Comparison of ENCODE assay signal across 31 cellular contexts in the genomic region with DNA sequence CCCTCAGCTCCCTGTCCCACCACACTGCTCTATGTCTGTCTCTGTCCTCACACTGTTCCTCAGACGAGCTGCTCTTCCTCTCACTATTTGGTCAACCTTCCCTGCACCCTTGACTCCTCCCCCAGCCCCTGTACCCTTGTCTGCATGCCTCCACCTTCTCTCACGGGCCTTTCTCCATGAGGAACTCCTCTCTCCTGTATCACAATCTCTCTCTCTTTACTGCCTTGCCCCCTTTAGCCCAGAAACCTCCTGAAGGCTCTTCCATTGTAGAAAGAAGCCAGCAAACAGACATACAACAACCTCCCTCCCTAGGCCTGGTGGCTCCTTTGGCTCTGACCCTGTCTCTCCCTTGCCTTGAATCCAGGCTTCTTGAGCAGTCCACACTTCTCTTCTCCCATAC.
"Had no signal": no experiment of that assay in that cellular context is flagged by ENCODE, and none has a peak within 500 bp of the region (broad histone marks: within the 10 kb centered on the region; RNA-seq: fewer than 3 reads in every experiment).

No MANE protein-coding gene starts in this region.

- DNase-seq: activated CD4-positive, alpha-beta T cell treated with anti-CD3 and anti-CD28 coated beads, Interleukin-2, amount 10 ng/mL, durations not matched to agents 24 days and 14 days; activated CD4-positive, alpha-beta T cell treated with anti-CD3 and anti-CD28 coated beads, Interleukin-2, amount 50 U/mL, for 4 hours; activated CD8-positive, alpha-beta T cell treated with anti-CD3 and anti-CD28 coated beads for 36 hours; activated effector memory CD4-positive, alpha-beta T cell treated with anti-CD3 and anti-CD28 coated beads, Interleukin-2, amount 50 U/mL, for 16 hours; activated naive CD4-positive, alpha-beta T cell; activated naive CD4-positive, alpha-beta T cell treated with anti-CD3 and anti-CD28 coated beads, Interleukin-2, amount 50 U/mL, for 16 hours; activated naive CD8-positive, alpha-beta T cell treated with anti-CD3 and anti-CD28 coated beads for 36 hours; activated T-cell treated with anti-CD3 and anti-CD28 coated beads, Interleukin-2, amount 50 U/mL, for 1 hour; activated T-cell treated with anti-CD3 and anti-CD28 coated beads, Interleukin-2, amount 50 U/mL, for 72 hours; amniotic stem cell; brain microvascular endothelial cell; central memory CD4-positive, alpha-beta T cell; Kasumi-1; KG1; MG63; NCI-H1092; NCI-H1436 treated with DMSO at 0.1 percent for 48 hours; NCI-H187; NCI-H2029 treated with DMSO at 0.1 percent for 48 hours; NCI-H2171 treated with DMSO at 0.1 percent for 48 hours; NCI-H226; NCI-H446 treated with DMSO at 0.1 percent for 48 hours; NCI-H524; NCI-H69; NCI-H82; SHP77; SJCRH30; T1000 had no signal

- H3K36me3 ChIP-seq: brain microvascular endothelial cell, MG63, SJCRH30 had no signal

- H3K4me1 Mint-ChIP-seq: activated CD4-positive, alpha-beta T cell treated with anti-CD3 and anti-CD28 coated beads, Interleukin-2, amount 10 ng/mL, durations not matched to agents 24 days and 14 days; activated naive CD8-positive, alpha-beta T cell treated with anti-CD3 and anti-CD28 coated beads for 36 hours; activated T-helper 17 cell treated with anti-CD3 and anti-CD28 coated beads, Interleukin-2, amount 50 U/mL, for 72 hours had no signal

- H3K27me3 ChIP-seq: brain microvascular endothelial cell, MG63 had no signal

- H3K4me1 ChIP-seq: SJCRH30 had no signal

- H3K4me3 ChIP-seq: MG63, SJCRH30, SK-N-MC had no signal

- H3K4me3 Mint-ChIP-seq: activated CD4-positive, alpha-beta T cell treated with anti-CD3 and anti-CD28 coated beads, Interleukin-2, amount 10 ng/mL, durations not matched to agents 24 days and 14 days; activated CD8-positive, alpha-beta T cell treated with anti-CD3 and anti-CD28 coated beads for 36 hours; activated naive CD8-positive, alpha-beta T cell treated with anti-CD3 and anti-CD28 coated beads for 36 hours; activated T-cell treated with anti-CD3 and anti-CD28 coated beads, Interleukin-2, amount 50 U/mL, for 72 hours; activated T-helper 17 cell treated with anti-CD3 and anti-CD28 coated beads, Interleukin-2, amount 50 U/mL, for 72 hours had no signal

- H3K27ac ChIP-seq: brain microvascular endothelial cell, SJCRH30, SK-N-MC had no signal

- H3K9me3 ChIP-seq: MG63, SJCRH30 had no signal

- H3K9me3 Mint-ChIP-seq: activated CD4-positive, alpha-beta T cell treated with anti-CD3 and anti-CD28 coated beads, Interleukin-2, amount 10 ng/mL, durations not matched to agents 24 days and 14 days; activated CD8-positive, alpha-beta T cell treated with anti-CD3 and anti-CD28 coated beads for 36 hours; activated naive CD8-positive, alpha-beta T cell treated with anti-CD3 and anti-CD28 coated beads for 36 hours; activated T-cell treated with anti-CD3 and anti-CD28 coated beads, Interleukin-2, amount 50 U/mL, for 72 hours; activated T-helper 17 cell treated with anti-CD3 and anti-CD28 coated beads, Interleukin-2, amount 50 U/mL, for 72 hours had no signal

- H3K36me3 Mint-ChIP-seq: activated naive CD8-positive, alpha-beta T cell treated with anti-CD3 and anti-CD28 coated beads for 36 hours had no signal

- H3K27ac Mint-ChIP-seq: activated CD4-positive, alpha-beta T cell treated with anti-CD3 and anti-CD28 coated beads, Interleukin-2, amount 10 ng/mL, durations not matched to agents 24 days and 14 days; activated CD8-positive, alpha-beta T cell treated with anti-CD3 and anti-CD28 coated beads for 36 hours; activated naive CD8-positive, alpha-beta T cell treated with anti-CD3 and anti-CD28 coated beads for 36 hours; activated T-cell treated with anti-CD3 and anti-CD28 coated beads, Interleukin-2, amount 50 U/mL, for 72 hours; activated T-helper 17 cell treated with anti-CD3 and anti-CD28 coated beads, Interleukin-2, amount 50 U/mL, for 72 hours had no signal

- ATAC-seq: activated CD8-positive, alpha-beta T cell treated with anti-CD3 and anti-CD28 coated beads for 36 hours; activated T-cell treated with anti-CD3 and anti-CD28 coated beads, Interleukin-2, amount 50 U/mL, for 72 hours; activated T-helper 17 cell treated with anti-CD3 and anti-CD28 coated beads, Interleukin-2, amount 50 U/mL, for 72 hours; Panc1 had no signal
